8 cellular contexts compared by ENCODE assay signal in the genomic region with DNA sequence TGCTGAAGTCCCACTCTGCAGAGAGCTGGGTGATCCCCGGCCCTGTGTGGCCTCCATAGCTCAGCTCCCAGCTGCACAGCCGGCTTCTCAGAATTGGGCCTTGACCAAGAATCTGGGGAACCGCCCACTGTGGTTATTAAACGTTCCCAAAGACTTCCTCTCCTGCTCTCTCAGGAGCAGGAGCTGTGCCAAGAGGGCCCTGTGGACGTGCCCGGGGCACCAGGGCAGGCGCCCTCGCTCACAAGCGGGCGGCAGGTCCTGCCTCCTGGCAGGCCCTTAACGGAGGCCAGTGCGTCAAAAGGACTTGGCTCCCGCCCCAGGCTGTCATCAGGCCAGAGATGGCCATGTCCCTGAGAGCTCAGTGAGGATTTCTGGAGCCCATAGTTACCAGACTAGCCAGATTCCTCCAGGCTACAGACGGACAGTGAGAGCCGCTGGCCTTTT. TPM values are rescaled to one million over a fixed set of nuclear protein-coding genes. Genes with fewer than 3 reads are reported as not detected.
DNase-seq lines count a peak whose midpoint lies in the region; ATAC-seq and TF ChIP-seq lines count a peak whose summit lies in the region.

No MANE protein-coding gene starts in this region.

- H2BK5ac ChIP-seq in neuronal stem cell (ENCODE audit: low read length) = no peak overlapping the region

- no peak for TF ChIP-seq CTCF in C4-2B (conservative IDR thresholded peaks at IDR 0.05)
- TF ChIP-seq CTCF in Panc1 (IDR thresholded peaks at IDR 0.05) = no peak
- no peak for TF ChIP-seq CTCF in esophagus squamous epithelium (IDR thresholded peaks at IDR 0.05)
- TF ChIP-seq CTCF in chondrocyte (IDR thresholded peaks at IDR 0.05) = no peak

- no peak overlapping the region for H3K4me2 ChIP-seq in neuronal stem cell (ENCODE audit: insufficient read depth, low read length, poor library complexity, severe bottlenecking)

- H3K27ac Mint-ChIP-seq in chondrocyte (ENCODE audit: unreplicated experiment) = no peak overlapping the region

- H3K9me3 Mint-ChIP-seq in chondrocyte (ENCODE audit: low read depth) = no peaks in the 10 kb centered on the region

- H2AFZ ChIP-seq in neuronal stem cell (ENCODE audit: low read length) = peak overlapping the region; percentile 29

- H3K18ac ChIP-seq in neuronal stem cell (ENCODE audit: low read length) = no peak overlapping the region

- CTCF ChIA-PET in Panc1 (lab: Charles Lee) = no interaction called here

- POLR2A ChIA-PET in Panc1 (lab: Charles Lee) = no interaction called here

- peak overlapping the region; percentile 64 for H3K27ac ChIP-seq in C4-2B
- H3K27ac ChIP-seq in Panc1 (ENCODE audit: low read length) = no peak overlapping the region
- peak overlapping the region in 3 of 4 donors; percentile 45 to 65 (median 64) for H3K27ac ChIP-seq in esophagus squamous epithelium
- H3K27ac ChIP-seq in neuronal stem cell (replicated peaks; ENCODE audit: low read length) = no peak overlapping the region

- WGBS in esophagus squamous epithelium, 2 donors = 4 to 60% methylated on average over 1 to 3 of the region's 15 CpGs
- no CpG with 5 or more reads among the region's 15 CpGs for WGBS in neuronal stem cell (ENCODE audit: extremely low coverage in 2 of 2, insufficient read length in 2 of 2, insufficient replicate concordance in 1 of 2), 2 donors

- H3K36me3 Mint-ChIP-seq in chondrocyte (ENCODE audit: low read depth) = no peaks in the 10 kb centered on the region

- H2BK15ac ChIP-seq in neuronal stem cell (ENCODE audit: low read length) = no peak overlapping the region

- peaks cover 17% of the 10 kb centered on the region for H3K4me1 Mint-ChIP-seq in chondrocyte (ENCODE audit: low read depth)

- no peak overlapping the region for H3K4me3 Mint-ChIP-seq in chondrocyte (ENCODE audit: unreplicated experiment)

- H3K4me1 ChIP-seq in Panc1 (ENCODE audit: control insufficient read depth, insufficient read depth, low read length) (peaks cover 11% of the 10 kb centered on the region; the same call in 1 of the 2 replicates), esophagus squamous epithelium (peaks cover 24 to 45% (median 28%) of the 10 kb centered on the region in 3 donors), neuronal stem cell (ENCODE audit: control insufficient read depth in 2 of 2, insufficient read depth in 1 of 2, low read depth in 1 of 2, low read length in 2 of 2) (no peaks in the 10 kb centered on the region)

- intact Hi-C loops in Panc1 (cut with micrococcal nuclease; ENCODE audit: unreplicated experiment) = no loop called here
- intact Hi-C loops in esophagus squamous epithelium (cut with DNase I) = no loop called here

- no peaks in the 10 kb centered on the region for H3K79me1 ChIP-seq in neuronal stem cell (ENCODE audit: low read depth, low read length)

- H3K4me3 ChIP-seq in Panc1 (ENCODE audit: low read depth in 2 of 2, low read length in 2 of 2) (no peak overlapping the region), esophagus squamous epithelium (peak overlapping the region in 2 of 4 donors; percentile 7 to 34), neuronal stem cell (ENCODE audit: low read length in 2 of 2) (no peak overlapping the region)

- H2BK12ac ChIP-seq in neuronal stem cell (ENCODE audit: low read length) = no peak overlapping the region

- peak overlapping the region; percentile 34 for H3K23ac ChIP-seq in neuronal stem cell (ENCODE audit: low read depth, low read length, poor library complexity)

- no peak overlapping the region for H3K14ac ChIP-seq in neuronal stem cell (ENCODE audit: low read length)

- ATAC-seq in Panc1 (peak; percentile 65), GM19395 (IDR thresholded peaks at IDR 0.05; ENCODE audit: unreplicated experiment) (no peak)

- H2AK5ac ChIP-seq in neuronal stem cell (ENCODE audit: low read depth, low read length) = no peak overlapping the region

- H3K27me3 Mint-ChIP-seq in chondrocyte (ENCODE audit: low read depth) = peaks cover 8% of the 10 kb centered on the region

- in situ Hi-C loops in Panc1 (cut with HindIII; ENCODE audit: low pct_unique_long_range_greater_than_20kb, low sequenced_read_pairs) = no loop called here

- no peak overlapping the region for H4K8ac ChIP-seq in neuronal stem cell (ENCODE audit: low read depth, low read length)

- peaks cover 3% of the 10 kb centered on the region; the same call in 1 of the 2 replicates for H3K27me3 ChIP-seq in Panc1 (ENCODE audit: control insufficient read depth, insufficient read depth, low read length)
- peaks cover 0 to 64% (median 0%) of the 10 kb centered on the region in 4 donors for H3K27me3 ChIP-seq in esophagus squamous epithelium
- peaks cover 15 to 39% (median 36%) of the 10 kb centered on the region in 3 experiments for H3K27me3 ChIP-seq in neuronal stem cell (ENCODE audit: control insufficient read depth in 3 of 3, insufficient read depth in 3 of 3, low read depth in 1 of 3, low read length in 3 of 3)

- DNase-seq in Panc1 (ENCODE audit: low read depth, low spot score) (no peak), esophagus squamous epithelium (lab: John Stamatoyannopoulos, UW) (no peak), neuronal stem cell (ENCODE audit: low spot score) (no peak), 8988T (no peak), chondrocyte (ENCODE audit: low spot score) (no peak)
- no peak for DNase-seq in activated naive CD4-positive, alpha-beta T cell (lab: John Stamatoyannopoulos, UW)

- H3K36me3 ChIP-seq in Panc1 (ENCODE audit: control insufficient read depth, insufficient read depth, low read length) (no peaks in the 10 kb centered on the region), esophagus squamous epithelium (no peaks in the 10 kb centered on the region), neuronal stem cell (replicated peaks in 1 of 2; ENCODE audit: control insufficient read depth in 2 of 2, insufficient read depth in 2 of 2, low read length in 2 of 2) (no peaks in the 10 kb centered on the region)

- TF ChIP-seq POLR2A in esophagus squamous epithelium (IDR thresholded peaks at IDR 0.05) = no peak

- no peak overlapping the region for H3K4ac ChIP-seq in neuronal stem cell (ENCODE audit: low read length)

- H3K9me3 ChIP-seq in Panc1 (ENCODE audit: control insufficient read depth, insufficient read depth, low read depth, low read length) = no peaks in the 10 kb centered on the region
- no peaks in the 10 kb centered on the region for H3K9me3 ChIP-seq in esophagus squamous epithelium
- no peaks in the 10 kb centered on the region for H3K9me3 ChIP-seq in neuronal stem cell (replicated peaks in 1 of 2; ENCODE audit: control insufficient read depth in 2 of 2, insufficient read depth in 1 of 2, low read depth in 1 of 2, low read length in 2 of 2)

- BruUV-seq in Panc1 (replicated peaks; lab: Mats Ljungman, UMichigan) = no TSS peak

- H4K91ac ChIP-seq in neuronal stem cell (ENCODE audit: low read depth, low read length, poor library complexity) = no peak overlapping the region

- no peak overlapping the region for H3K9ac ChIP-seq in neuronal stem cell (ENCODE audit: low read depth, low read length, poor library complexity)

- H2BK120ac ChIP-seq in neuronal stem cell (ENCODE audit: low read depth, low read length) = no peak overlapping the region

RNA-seq across cellular contexts. Expression of a gene that starts 30.4 kb away (rescaled TPM):
- total RNA-seq in Panc1 (2021; ENCODE audit: unreplicated experiment) = 0.26 TPM
- polyA plus RNA-seq in Panc1 (2012; ENCODE audit: insufficient read length) = not detected
- total RNA-seq in esophagus squamous epithelium = 1 to 10 TPM in 1 of 4 donors, under 1 TPM in 3; 0.04 to 4.3 (median 0.87) TPM
- polyA plus RNA-seq in neuronal stem cell (2013, experiment 1 of 2) = 0.10 TPM
- 0.08 TPM for polyA plus RNA-seq in neuronal stem cell (2013, experiment 2 of 2)
- 0.25 to 0.39 TPM in 2 of 3 replicates, not detected in the other for total RNA-seq in chondrocyte

RNA-seq across cellular contexts. Expression of a gene that starts 54.4 kb away (rescaled TPM):
- total RNA-seq in Panc1 (2021; ENCODE audit: unreplicated experiment) = 1.1 TPM
- not detected for polyA plus RNA-seq in Panc1 (2012; ENCODE audit: insufficient read length)
- total RNA-seq in esophagus squamous epithelium = 1 to 10 TPM in 2 of 4 donors, not detected in 2; 2.3 to 3.2 TPM
- polyA plus RNA-seq in neuronal stem cell (2013, experiment 1 of 2) = 0.11 TPM
- polyA plus RNA-seq in neuronal stem cell (2013, experiment 2 of 2) = 0.19 TPM
- 1.1 to 2.8 TPM (median 1.5 TPM) in 3 replicates for total RNA-seq in chondrocyte

Comparison
In these comparisons a context has a peak if more than half of its experiments do, and no peak if none do; other contexts are left out.
1. H3K27ac ChIP-seq: peak in C4-2B (single experiment) and esophagus squamous epithelium (3 of 4); none in Panc1 (single experiment) and neuronal stem cell (single experiment).